Comparison of ENCODE assay signal across 1 cellular context in the genomic region with DNA sequence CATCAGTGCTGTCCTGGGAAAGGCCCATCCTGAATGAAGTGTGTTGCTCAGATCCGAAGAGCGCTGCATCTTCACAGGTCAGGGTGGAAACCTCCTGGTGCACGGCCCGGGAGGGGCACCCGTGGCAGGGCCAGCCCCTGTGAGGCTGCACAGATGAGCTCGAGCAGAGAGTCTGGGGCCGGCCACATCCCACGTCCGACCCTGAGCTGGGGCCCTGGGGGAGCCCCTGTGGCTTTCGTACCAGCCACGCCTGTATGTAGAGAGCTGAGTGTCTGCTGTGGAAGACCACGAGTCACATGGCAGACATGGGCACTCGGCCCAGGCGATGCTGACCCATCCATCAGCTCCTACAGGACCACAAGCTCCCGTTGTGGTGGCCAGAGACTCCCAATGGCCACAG.
TF ChIP-seq lines count a peak whose summit lies in the region.

No MANE protein-coding gene starts in this region.

TF ChIP-seq in K562, 482 proteins besides CTCF, POLR2A, EP300 and RAD21 (continued from another document and continues in another):
- TF ChIP-seq, protein P1, sequence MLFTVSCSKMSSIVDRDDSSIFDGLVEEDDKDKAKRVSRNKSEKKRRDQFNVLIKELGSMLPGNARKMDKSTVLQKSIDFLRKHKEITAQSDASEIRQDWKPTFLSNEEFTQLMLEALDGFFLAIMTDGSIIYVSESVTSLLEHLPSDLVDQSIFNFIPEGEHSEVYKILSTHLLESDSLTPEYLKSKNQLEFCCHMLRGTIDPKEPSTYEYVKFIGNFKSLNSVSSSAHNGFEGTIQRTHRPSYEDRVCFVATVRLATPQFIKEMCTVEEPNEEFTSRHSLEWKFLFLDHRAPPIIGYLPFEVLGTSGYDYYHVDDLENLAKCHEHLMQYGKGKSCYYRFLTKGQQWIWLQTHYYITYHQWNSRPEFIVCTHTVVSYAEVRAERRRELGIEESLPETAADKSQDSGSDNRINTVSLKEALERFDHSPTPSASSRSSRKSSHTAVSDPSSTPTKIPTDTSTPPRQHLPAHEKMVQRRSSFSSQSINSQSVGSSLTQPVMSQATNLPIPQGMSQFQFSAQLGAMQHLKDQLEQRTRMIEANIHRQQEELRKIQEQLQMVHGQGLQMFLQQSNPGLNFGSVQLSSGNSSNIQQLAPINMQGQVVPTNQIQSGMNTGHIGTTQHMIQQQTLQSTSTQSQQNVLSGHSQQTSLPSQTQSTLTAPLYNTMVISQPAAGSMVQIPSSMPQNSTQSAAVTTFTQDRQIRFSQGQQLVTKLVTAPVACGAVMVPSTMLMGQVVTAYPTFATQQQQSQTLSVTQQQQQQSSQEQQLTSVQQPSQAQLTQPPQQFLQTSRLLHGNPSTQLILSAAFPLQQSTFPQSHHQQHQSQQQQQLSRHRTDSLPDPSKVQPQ (CRISPR knock-in tag; IDR thresholded peaks at IDR 0.05; ENCODE audit: borderline replicate concordance): no peak
- TF ChIP-seq, protein P2, sequence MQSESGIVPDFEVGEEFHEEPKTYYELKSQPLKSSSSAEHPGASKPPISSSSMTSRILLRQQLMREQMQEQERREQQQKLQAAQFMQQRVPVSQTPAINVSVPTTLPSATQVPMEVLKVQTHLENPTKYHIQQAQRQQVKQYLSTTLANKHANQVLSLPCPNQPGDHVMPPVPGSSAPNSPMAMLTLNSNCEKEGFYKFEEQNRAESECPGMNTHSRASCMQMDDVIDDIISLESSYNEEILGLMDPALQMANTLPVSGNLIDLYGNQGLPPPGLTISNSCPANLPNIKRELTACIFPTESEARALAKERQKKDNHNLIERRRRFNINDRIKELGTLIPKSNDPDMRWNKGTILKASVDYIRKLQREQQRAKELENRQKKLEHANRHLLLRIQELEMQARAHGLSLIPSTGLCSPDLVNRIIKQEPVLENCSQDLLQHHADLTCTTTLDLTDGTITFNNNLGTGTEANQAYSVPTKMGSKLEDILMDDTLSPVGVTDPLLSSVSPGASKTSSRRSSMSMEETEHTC (IDR thresholded peaks at IDR 0.05): no peak
- TF ChIP-seq LCOR (CRISPR knock-in tag; IDR thresholded peaks at IDR 0.05) (no peak), ZNF384 (IDR thresholded peaks at IDR 0.05; ENCODE audit: low read depth, low read length) (no peak), STAT6 (CRISPR knock-in tag; IDR thresholded peaks at IDR 0.05) (no peak), RB1 (IDR thresholded peaks at IDR 0.05; ENCODE audit: low read depth) (no peak), POLR3G (IDR thresholded peaks at IDR 0.05; ENCODE audit: extremely low read depth, insufficient read length, insufficient replicate concordance) (no peak), SMAD2 (IDR thresholded peaks at IDR 0.05; ENCODE audit: low read depth, low read length) (no peak), KDM1A (IDR thresholded peaks at IDR 0.05) (no peak), ZNF23 (CRISPR knock-in tag; IDR thresholded peaks at IDR 0.05) (no peak), GTF2A2 (tag; IDR thresholded peaks at IDR 0.05) (no peak), PURB (CRISPR knock-in tag; IDR thresholded peaks at IDR 0.05; ENCODE audit: low read depth) (peak; percentile 92; the same call in 1 of the 2 replicates), ZNF778 (CRISPR knock-in tag; IDR thresholded peaks at IDR 0.05) (no peak), RREB1 (CRISPR knock-in tag; IDR thresholded peaks at IDR 0.05) (no peak), TFAM (CRISPR knock-in tag; conservative IDR thresholded peaks at IDR 0.05) (no peak), MYC (IDR thresholded peaks at IDR 0.05; ENCODE audit: low read depth, low read length) (no peak), MYC (CRISPR knock-in tag; IDR thresholded peaks at IDR 0.05; ENCODE audit: borderline replicate concordance, low read depth) (peak; percentile 62; the same call in 1 of the 2 replicates), KLF16 (IDR thresholded peaks at IDR 0.05) (no peak), KAT8 (IDR thresholded peaks at IDR 0.05; ENCODE audit: low read depth) (no peak), PHF8 (IDR thresholded peaks at IDR 0.05; ENCODE audit: borderline replicate concordance, low read length) (0 out of 2 replicates have a peak, but pooled peaks have one; percentile 8), MEF2A (IDR thresholded peaks at IDR 0.05; ENCODE audit: control insufficient read depth, low read depth, low read length) (no peak), JUNB (CRISPR knock-in tag; conservative IDR thresholded peaks at IDR 0.05) (no peak), ZNF79 (CRISPR knock-in tag; IDR thresholded peaks at IDR 0.05; ENCODE audit: low read depth) (no peak), TCF7 (IDR thresholded peaks at IDR 0.05; ENCODE audit: borderline replicate concordance) (no peak), POLR3A (IDR thresholded peaks at IDR 0.05; ENCODE audit: borderline replicate concordance, extremely low read depth, insufficient read depth, insufficient read length) (no peak), HMGXB4 (CRISPR knock-in tag; IDR thresholded peaks at IDR 0.05) (0 out of 2 replicates have a peak, but pooled peaks have one; percentile 10), ZNF780A (CRISPR knock-in tag; IDR thresholded peaks at IDR 0.05) (no peak), ZNF75A (CRISPR knock-in tag; IDR thresholded peaks at IDR 0.05) (no peak), KLF1 (tag; IDR thresholded peaks at IDR 0.05) (peak; percentile 5; the same call in 1 of the 2 replicates), GABPB1 (CRISPR knock-in tag; IDR thresholded peaks at IDR 0.05) (no peak), NCOA1 (IDR thresholded peaks at IDR 0.05; ENCODE audit: low read depth) (no peak), THRAP3 (IDR thresholded peaks at IDR 0.05; ENCODE audit: borderline replicate concordance) (no peak)
- TF ChIP-seq, protein P3, sequence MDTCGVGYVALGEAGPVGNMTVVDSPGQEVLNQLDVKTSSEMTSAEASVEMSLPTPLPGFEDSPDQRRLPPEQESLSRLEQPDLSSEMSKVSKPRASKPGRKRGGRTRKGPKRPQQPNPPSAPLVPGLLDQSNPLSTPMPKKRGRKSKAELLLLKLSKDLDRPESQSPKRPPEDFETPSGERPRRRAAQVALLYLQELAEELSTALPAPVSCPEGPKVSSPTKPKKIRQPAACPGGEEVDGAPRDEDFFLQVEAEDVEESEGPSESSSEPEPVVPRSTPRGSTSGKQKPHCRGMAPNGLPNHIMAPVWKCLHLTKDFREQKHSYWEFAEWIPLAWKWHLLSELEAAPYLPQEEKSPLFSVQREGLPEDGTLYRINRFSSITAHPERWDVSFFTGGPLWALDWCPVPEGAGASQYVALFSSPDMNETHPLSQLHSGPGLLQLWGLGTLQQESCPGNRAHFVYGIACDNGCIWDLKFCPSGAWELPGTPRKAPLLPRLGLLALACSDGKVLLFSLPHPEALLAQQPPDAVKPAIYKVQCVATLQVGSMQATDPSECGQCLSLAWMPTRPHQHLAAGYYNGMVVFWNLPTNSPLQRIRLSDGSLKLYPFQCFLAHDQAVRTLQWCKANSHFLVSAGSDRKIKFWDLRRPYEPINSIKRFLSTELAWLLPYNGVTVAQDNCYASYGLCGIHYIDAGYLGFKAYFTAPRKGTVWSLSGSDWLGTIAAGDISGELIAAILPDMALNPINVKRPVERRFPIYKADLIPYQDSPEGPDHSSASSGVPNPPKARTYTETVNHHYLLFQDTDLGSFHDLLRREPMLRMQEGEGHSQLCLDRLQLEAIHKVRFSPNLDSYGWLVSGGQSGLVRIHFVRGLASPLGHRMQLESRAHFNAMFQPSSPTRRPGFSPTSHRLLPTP (IDR thresholded peaks at IDR 0.05; ENCODE audit: borderline replicate concordance, extremely low read depth, insufficient read length): no peak
- TF ChIP-seq, protein P4, sequence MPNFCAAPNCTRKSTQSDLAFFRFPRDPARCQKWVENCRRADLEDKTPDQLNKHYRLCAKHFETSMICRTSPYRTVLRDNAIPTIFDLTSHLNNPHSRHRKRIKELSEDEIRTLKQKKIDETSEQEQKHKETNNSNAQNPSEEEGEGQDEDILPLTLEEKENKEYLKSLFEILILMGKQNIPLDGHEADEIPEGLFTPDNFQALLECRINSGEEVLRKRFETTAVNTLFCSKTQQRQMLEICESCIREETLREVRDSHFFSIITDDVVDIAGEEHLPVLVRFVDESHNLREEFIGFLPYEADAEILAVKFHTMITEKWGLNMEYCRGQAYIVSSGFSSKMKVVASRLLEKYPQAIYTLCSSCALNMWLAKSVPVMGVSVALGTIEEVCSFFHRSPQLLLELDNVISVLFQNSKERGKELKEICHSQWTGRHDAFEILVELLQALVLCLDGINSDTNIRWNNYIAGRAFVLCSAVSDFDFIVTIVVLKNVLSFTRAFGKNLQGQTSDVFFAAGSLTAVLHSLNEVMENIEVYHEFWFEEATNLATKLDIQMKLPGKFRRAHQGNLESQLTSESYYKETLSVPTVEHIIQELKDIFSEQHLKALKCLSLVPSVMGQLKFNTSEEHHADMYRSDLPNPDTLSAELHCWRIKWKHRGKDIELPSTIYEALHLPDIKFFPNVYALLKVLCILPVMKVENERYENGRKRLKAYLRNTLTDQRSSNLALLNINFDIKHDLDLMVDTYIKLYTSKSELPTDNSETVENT (CRISPR knock-in tag; IDR thresholded peaks at IDR 0.05): peak; percentile 44; the same call in 1 of the 2 replicates
- TF ChIP-seq, protein P5, sequence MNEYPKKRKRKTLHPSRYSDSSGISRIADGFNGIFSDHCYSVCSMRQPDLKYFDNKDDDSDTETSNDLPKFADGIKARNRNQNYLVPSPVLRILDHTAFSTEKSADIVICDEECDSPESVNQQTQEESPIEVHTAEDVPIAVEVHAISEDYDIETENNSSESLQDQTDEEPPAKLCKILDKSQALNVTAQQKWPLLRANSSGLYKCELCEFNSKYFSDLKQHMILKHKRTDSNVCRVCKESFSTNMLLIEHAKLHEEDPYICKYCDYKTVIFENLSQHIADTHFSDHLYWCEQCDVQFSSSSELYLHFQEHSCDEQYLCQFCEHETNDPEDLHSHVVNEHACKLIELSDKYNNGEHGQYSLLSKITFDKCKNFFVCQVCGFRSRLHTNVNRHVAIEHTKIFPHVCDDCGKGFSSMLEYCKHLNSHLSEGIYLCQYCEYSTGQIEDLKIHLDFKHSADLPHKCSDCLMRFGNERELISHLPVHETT (CRISPR knock-in tag; conservative IDR thresholded peaks at IDR 0.05 in 1 of 2, IDR thresholded peaks at IDR 0.05 in 1 of 2): no peak
